Comparison of ENCODE assay signal across 23 cellular contexts in genomic region chr17:47925677-47925987, GRCh38. TPM values are rescaled to one million over a fixed set of nuclear protein-coding genes. Genes with fewer than 3 reads are reported as not detected.
DNase-seq lines count a peak whose midpoint lies in the region; ATAC-seq and TF ChIP-seq lines count a peak whose summit lies in the region.
"Had no signal": no experiment of that assay in that cellular context is flagged by ENCODE, and none has a peak within 500 bp of the region (broad histone marks: within the 10 kb centered on the region; RNA-seq: fewer than 3 reads in every experiment).

No MANE protein-coding gene starts in this region.

- H3K36me3 Mint-ChIP-seq in MCF 10A (ENCODE audit: insufficient read depth, unreplicated experiment) (peaks cover 55% of the 10 kb centered on the region), T-helper 17 cell (ENCODE audit: low read depth) (peaks cover 25% of the 10 kb centered on the region)

- CTCF ChIA-PET in MCF 10A (lab: Yijun Ruan, JAX), result interaction anchor here (0.6 kb wide), 1 partner anchor 411 kb away, joined by 3 read pairs; no protein-coding TSS in a partner anchor

- DNase-seq in MCF 10A (ENCODE audit: unreplicated experiment) (no peak), breast epithelium (ENCODE audit: low spot score in 2 of 2) (no peak), T-helper 17 cell (no peak), left lobe of liver (ENCODE audit: low spot score) (no peak), heart right ventricle (no peak), NCI-H1436 (lab: John Stamatoyannopoulos, UW) (no peak)
- DNase-seq: ACHN; AML-193; BE2C; CD4-positive, alpha-beta T cell; CD8-positive, alpha-beta memory T cell; DMS 273 treated with DMSO at 0.1 percent for 48 hours; DMS79; EL; GDM1; GOT3; HFFc6 had no signal

- H3K27me3 Mint-ChIP-seq in MCF 10A (ENCODE audit: insufficient read depth, unreplicated experiment) (no peaks in the 10 kb centered on the region), T-helper 17 cell (no peaks in the 10 kb centered on the region)
- H3K27me3 Mint-ChIP-seq: CD4-positive, alpha-beta T cell; CD8-positive, alpha-beta memory T cell had no signal

- TF ChIP-seq POLR2A in breast epithelium (IDR thresholded peaks at IDR 0.05), result no peak

- H3K4me3 Mint-ChIP-seq in MCF 10A (ENCODE audit: unreplicated experiment), result no peak overlapping the region
- H3K4me3 Mint-ChIP-seq in T-helper 17 cell, result no peak overlapping the region
- H3K4me3 Mint-ChIP-seq: CD14-positive monocyte; CD4-positive, alpha-beta T cell; CD8-positive, alpha-beta memory T cell; HFFc6 had no signal

- H3K4me3 ChIP-seq in breast epithelium (no peak overlapping the region), heart right ventricle (no peak overlapping the region)
- H3K4me3 ChIP-seq: BLaER1 treated with 17β-estradiol and CSF1 and Interleukin-3, amounts not matched to agents 10 nM and 100 nM; GM12878; HAP-1 had no signal

- TF ChIP-seq CTCF in MCF 10A (IDR thresholded peaks at IDR 0.05; ENCODE audit: unreplicated experiment), result no peak
- no peak for TF ChIP-seq CTCF in breast epithelium (IDR thresholded peaks at IDR 0.05)
- no peak for TF ChIP-seq CTCF in heart right ventricle (IDR thresholded peaks at IDR 0.05)

- H3K36me3 ChIP-seq in breast epithelium, result peaks cover 6% of the 10 kb centered on the region
- peaks cover 0 to 96% (median 38%) of the 10 kb centered on the region in 9 donors for H3K36me3 ChIP-seq in heart right ventricle

- H3K27me3 ChIP-seq in breast epithelium, result no peaks in the 10 kb centered on the region
- no peaks in the 10 kb centered on the region for H3K27me3 ChIP-seq in heart right ventricle
- H3K27me3 ChIP-seq: BE2C; BLaER1 treated with 17β-estradiol and CSF1 and Interleukin-3, amounts not matched to agents 10 nM and 100 nM had no signal

- H3K27ac ChIP-seq in breast epithelium (peak overlapping the region in 1 of 2 donors; percentile 52), heart right ventricle (no peak overlapping the region)
- H3K27ac ChIP-seq: 22Rv1; BLaER1 treated with 17β-estradiol and CSF1 and Interleukin-3, amounts not matched to agents 10 nM and 100 nM had no signal

- H3K4me1 ChIP-seq in breast epithelium (peaks cover 10 to 14% of the 10 kb centered on the region in 2 donors), heart right ventricle (peaks cover 0 to 22% (median 8%) of the 10 kb centered on the region in 9 donors)
- H3K4me1 ChIP-seq: BE2C; BLaER1 treated with 17β-estradiol and CSF1 and Interleukin-3, amounts not matched to agents 10 nM and 100 nM; HAP-1 had no signal

- BruUV-seq in MCF 10A (replicated peaks; lab: Mats Ljungman, UMichigan), result no TSS peak

- H3K4me1 Mint-ChIP-seq in MCF 10A (ENCODE audit: insufficient read depth, unreplicated experiment) (no peaks in the 10 kb centered on the region), T-helper 17 cell (peaks cover 9% of the 10 kb centered on the region)

- 71 to 75% methylated on average over 3 of the region's 3 CpGs for WGBS in heart right ventricle, 2 donors

- no peaks in the 10 kb centered on the region for H3K9me3 Mint-ChIP-seq in MCF 10A (ENCODE audit: unreplicated experiment)
- H3K9me3 Mint-ChIP-seq: CD4-positive, alpha-beta T cell; CD8-positive, alpha-beta memory T cell; HFFc6 had no signal

- no peaks in the 10 kb centered on the region for H3K9me3 ChIP-seq in breast epithelium
- no peaks in the 10 kb centered on the region for H3K9me3 ChIP-seq in T-helper 17 cell (ENCODE audit: control insufficient read depth, low read length, poor library complexity, severe bottlenecking)
- H3K9me3 ChIP-seq in heart right ventricle, result no peaks in the 10 kb centered on the region
- H3K9me3 ChIP-seq: BE2C; BLaER1 treated with 17β-estradiol and CSF1 and Interleukin-3, amounts not matched to agents 10 nM and 100 nM; HAP-1 had no signal

- intact Hi-C loops in MCF 10A (cut with micrococcal nuclease), result no loop called here
- intact Hi-C loops in breast epithelium (cut with DNase I; ENCODE audit: low total_unique reads), result no loop called here
- intact Hi-C loops in heart right ventricle (cut with DNase I), result no loop called here

- ATAC-seq in T-helper 17 cell (no peak), left lobe of liver (peak; percentile 66), GM21528 (IDR thresholded peaks at IDR 0.05; ENCODE audit: low FRiP score, unreplicated experiment) (no peak), heart right ventricle (no peak)
- ATAC-seq: GM12878 had no signal

- POLR2A ChIA-PET in MCF 10A (lab: Yijun Ruan, JAX), result interaction anchor here (0.7 to 1.4 kb wide), 2 partner anchors 10 to 15 kb away, joined by 4 read pairs; partner anchors contain the start of gene PNPO

- H3K27ac Mint-ChIP-seq in MCF 10A (ENCODE audit: low read depth, unreplicated experiment) (peak overlapping the region; percentile 73), T-helper 17 cell (peak overlapping the region; percentile 29)
- H3K27ac Mint-ChIP-seq: CD4-positive, alpha-beta T cell; CD8-positive, alpha-beta memory T cell; HFFc6 had no signal

RNA-seq across cellular contexts. Expression of gene PNPO, which starts 15.7 kb away (rescaled TPM):
- total RNA-seq in MCF 10A (2022), result 56.8 and 58.4 TPM in 2 replicates
- 10 to 100 TPM; 28.3 to 61.2 (median 34.7) TPM for total RNA-seq in breast epithelium
- total RNA-seq in T-helper 17 cell, result 10 to 100 TPM in 1 of 2 donors, 1 to 10 TPM in 1; 7.1 to 10.5 TPM
- 128 TPM for total RNA-seq in left lobe of liver
- 10 to 100 TPM; 22.8 to 37.0 (median 31.5) TPM for total RNA-seq in heart right ventricle
- polyA plus RNA-seq in heart right ventricle, result 10 to 100 TPM in 1 of 2 donors, 1 to 10 TPM in 1; 9.5 to 10.9 TPM

RNA-seq across cellular contexts. Expression of gene SP2, which starts 29.6 kb away (rescaled TPM):
- total RNA-seq in MCF 10A (2022), result 11.9 and 15.1 TPM in 2 replicates
- total RNA-seq in breast epithelium, result 1 to 10 TPM; 4.6 to 9.8 (median 5.6) TPM
- total RNA-seq in T-helper 17 cell, result 10 to 100 TPM; 28.2 to 33.2 TPM
- total RNA-seq in left lobe of liver, result 5.4 TPM
- 10 to 100 TPM; 13.0 to 18.3 (median 15.9) TPM for total RNA-seq in heart right ventricle
- polyA plus RNA-seq in heart right ventricle, result 1 to 10 TPM; 4.3 to 8.0 TPM

RNA-seq across cellular contexts. Expression of gene PRR15L, which starts 32.1 kb away (rescaled TPM):
- total RNA-seq in MCF 10A (2022) (not detected in 2 replicates), breast epithelium (100 to 1,000 TPM in 1 of 3 donors, 10 to 100 TPM in 1, not detected in 1; 38.7 to 105 TPM), T-helper 17 cell (not detected), left lobe of liver (1.3 TPM), heart right ventricle (not detected)
- polyA plus RNA-seq in heart right ventricle, result not detected
- total RNA-seq: CD4-positive, alpha-beta T cell; CD8-positive, alpha-beta memory T cell; GM12878; HFFc6 had no signal
- polyA plus RNA-seq: CD14-positive monocyte; CD8-positive, alpha-beta memory T cell had no signal

RNA-seq across cellular contexts. Expression of gene CDK5RAP3, which starts 45.3 kb away (rescaled TPM):
- total RNA-seq in MCF 10A (2022) (132 and 149 TPM in 2 replicates), breast epithelium (100 to 1,000 TPM; 121 to 198 (median 183) TPM), T-helper 17 cell (100 to 1,000 TPM; 228 to 231 TPM), left lobe of liver (107 TPM), heart right ventricle (10 to 100 TPM; 44.0 to 71.2 (median 62.3) TPM)
- 100 to 1,000 TPM in 1 of 2 donors, 10 to 100 TPM in 1; 69.9 to 143 TPM for polyA plus RNA-seq in heart right ventricle
